ENCODE assay signal across 8 cellular contexts in genomic region chr11:17389205-17389956, GRCh38. TPM values are rescaled to one million over a fixed set of nuclear protein-coding genes. Genes with fewer than 3 reads are reported as not detected.
A peak's percentile ranks its signal among the peaks of the same experiment; 100 is the strongest.
DNase-seq lines count a peak whose midpoint lies in the region; ATAC-seq and TF ChIP-seq lines count a peak whose summit lies in the region.

No MANE protein-coding gene starts in this region.

- TF ChIP-seq CTCF in BE2C (IDR thresholded peaks at IDR 0.05; ENCODE audit: low read depth, low read length): peak; percentile 38

- peak overlapping the region; percentile 53 for H3K4me3 ChIP-seq in BE2C (ENCODE audit: low read depth, low read length)

- no peaks in the 10 kb centered on the region for H3K36me3 ChIP-seq in BE2C

- H3K27me3 ChIP-seq in BE2C: no peaks in the 10 kb centered on the region

- DNase-seq in BE2C (peak; percentile 73), HT1080 (ENCODE audit: low read depth) (peak; percentile 57), NCI-H82 treated with DMSO at 0.1 percent for 48 hours (lab: John Stamatoyannopoulos, UW; ENCODE audit: unreplicated experiment) (peak; percentile 52), activated T-cell treated with anti-CD3 and anti-CD28 coated beads for 1 hour (ENCODE audit: low read depth) (peak; percentile 74), erythroblast (lab: John Stamatoyannopoulos, UW) (peak; percentile 71 to 80), myocyte (ENCODE audit: low read depth) (peak; percentile 61)
- peak; percentile 61 for DNase-seq in stimulated activated CD8-positive, alpha-beta memory T cell treated with anti-CD3 and anti-CD28 coated beads, Interleukin-7, amount 100 ng/mL, for 24 hours (ENCODE audit: low read depth)

- TF ChIP-seq POLR2A in erythroblast (IDR thresholded peaks at IDR 0.05; ENCODE audit: low read length): no peak

- ATAC-seq in GM19397 (IDR thresholded peaks at IDR 0.05; ENCODE audit: unreplicated experiment): peak; percentile 61

- no peaks in the 10 kb centered on the region for H3K4me1 ChIP-seq in BE2C

- H3K9me3 ChIP-seq in BE2C: no peaks in the 10 kb centered on the region

RNA-seq across cellular contexts. Expression of gene KCNJ11, which starts 0.9 kb away (rescaled TPM):
- 1.6 TPM for polyA plus RNA-seq in BE2C (2012; ENCODE audit: insufficient read depth, insufficient read length, low read depth)
- total RNA-seq in HT1080 (2014; rRNA removed; shearing (Covaris generic)): 0.33 and 0.82 TPM in 2 replicates
- polyA plus RNA-seq in HT1080 (2015; cell fraction: cytosol; rRNA removed): 0.36 and 0.43 TPM in 2 replicates
- 0.33 and 0.48 TPM in 2 replicates for polyA plus RNA-seq in HT1080 (2015; cell fraction: nucleus; rRNA removed)
- 5.1 and 8.7 TPM in 2 replicates for total RNA-seq in myocyte
- polyA plus RNA-seq in myocyte (2012): 1.8 TPM

RNA-seq across cellular contexts. Expression of gene NCR3LG1, which starts 37.8 kb away (rescaled TPM):
- 1.4 TPM for polyA plus RNA-seq in BE2C (2012; ENCODE audit: insufficient read depth, insufficient read length, low read depth)
- total RNA-seq in HT1080 (2014; rRNA removed; shearing (Covaris generic)): 0.27 and 0.53 TPM in 2 replicates
- polyA plus RNA-seq in HT1080 (2015; cell fraction: cytosol; rRNA removed): 0.58 and 0.78 TPM in 2 replicates
- 2.2 and 2.6 TPM in 2 replicates for polyA plus RNA-seq in HT1080 (2015; cell fraction: nucleus; rRNA removed)
- 2.0 and 3.7 TPM in 2 replicates for total RNA-seq in myocyte
- 1.4 TPM for polyA plus RNA-seq in myocyte (2012)

Comparison
In these comparisons a context has a peak if more than half of its experiments do, and no peak if none do; other contexts are left out.
1. Peak in every context shown above with its lines: DNase-seq, ATAC-seq and H3K4me3 ChIP-seq.